11 cellular contexts compared by ENCODE assay signal in the genomic region with DNA sequence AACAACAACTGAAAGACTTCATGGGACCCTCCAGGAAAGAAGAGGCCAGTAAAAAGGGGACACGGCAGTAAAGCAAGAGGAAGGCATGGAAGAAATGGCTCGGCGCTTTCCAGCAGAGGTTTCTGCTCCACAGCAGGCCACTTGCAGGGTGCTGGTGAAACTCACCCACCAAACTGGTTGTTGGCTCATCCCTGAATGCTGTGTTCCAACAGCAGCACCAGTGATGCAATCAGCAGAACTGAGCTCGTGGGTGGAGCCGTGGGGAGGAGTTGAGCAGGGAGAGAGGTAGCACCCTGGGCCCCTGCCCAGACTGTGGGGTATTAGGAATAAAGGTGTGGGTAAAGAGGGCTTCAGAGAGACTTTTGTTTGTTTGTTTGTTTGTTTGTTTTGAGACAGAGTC.
DNase-seq lines count a peak whose midpoint lies in the region; ATAC-seq and TF ChIP-seq lines count a peak whose summit lies in the region.
"Had no signal": no experiment of that assay in that cellular context is flagged by ENCODE, and none has a peak within 500 bp of the region (broad histone marks: within the 10 kb centered on the region; RNA-seq: fewer than 3 reads in every experiment).

No MANE protein-coding gene starts in this region.

- CTCF ChIA-PET in HEK293 (lab: Yijun Ruan, JAX) (interaction anchor here (1.9 to 2.2 kb wide), 2 partner anchors 75 to 196 kb away, joined by 7 to 10 read pairs; no protein-coding TSS in a partner anchor), RWPE1 (lab: Yijun Ruan, JAX) (no interaction called here)

- TF ChIP-seq CTCF in HEK293 (tag by site-specific recombination; IDR thresholded peaks at IDR 0.05) (no peak), RWPE1 (conservative IDR thresholded peaks at IDR 0.05; ENCODE audit: low read depth) (no peak), stomach (IDR thresholded peaks at IDR 0.05) (no peak)

- H3K4me1 ChIP-seq in HEK293 (ENCODE audit: control insufficient read depth, insufficient read depth, low read length) (no peaks in the 10 kb centered on the region), stomach (peaks cover 0 to 10% (median 6%) of the 10 kb centered on the region in 4 donors)

- no peak for ATAC-seq in HG03280 (IDR thresholded peaks at IDR 0.05; ENCODE audit: unreplicated experiment)
- no peak for ATAC-seq in HG03354 (IDR thresholded peaks at IDR 0.05; ENCODE audit: poor library complexity, severe bottlenecking, unreplicated experiment)
- ATAC-seq: stimulated activated effector memory CD8-positive, alpha-beta T cell treated with anti-CD3 and anti-CD28 coated beads, Interleukin-12 subunit alpha, Interleukin-12 subunit beta, amount 100 ng/mL, for 72 hours had no signal

- H3K27ac ChIP-seq in HEK293 (ENCODE audit: extremely low read depth, low read depth, low read length) (no peak overlapping the region), RWPE1 (peak overlapping the region; percentile 44), stomach (no peak overlapping the region)
- H3K27ac ChIP-seq: cardiac muscle cell had no signal

- H3K36me3 ChIP-seq in HEK293 (ENCODE audit: control insufficient read depth in 2 of 2, insufficient read depth in 1 of 2, low read length in 2 of 2) (no peaks in the 10 kb centered on the region; a peak in 1 of 3 replicates), stomach (no peaks in the 10 kb centered on the region)
- H3K36me3 ChIP-seq: cardiac muscle cell had no signal

- TF ChIP-seq EP300 in stomach (IDR thresholded peaks at IDR 0.05), result no peak

- 66 to 76% (median 69%) methylated on average over 5 of the region's 5 CpGs for WGBS in stomach, 5 donors

- H3K4me3 ChIP-seq in HEK293 (ENCODE audit: low read depth, low read length) (no peak overlapping the region), stomach (no peak overlapping the region)
- H3K4me3 ChIP-seq: cardiac muscle cell had no signal

- no peak for TF ChIP-seq POLR2A in stomach (IDR thresholded peaks at IDR 0.05)

- no peaks in the 10 kb centered on the region for H3K27me3 ChIP-seq in stomach
- H3K27me3 ChIP-seq: cardiac muscle cell had no signal

- POLR2A ChIA-PET in HEK293 (lab: Yijun Ruan, JAX) (interaction anchor here (0.5 kb wide), 1 partner anchor 251 kb away, joined by 4 read pairs; no protein-coding TSS in a partner anchor), RWPE1 (lab: Yijun Ruan, JAX; ENCODE audit: low non-redundant PET) (interaction anchor here (0.6 kb wide), 1 partner anchor 82 kb away, joined by 3 read pairs; no protein-coding TSS in a partner anchor)

- H3K9me3 ChIP-seq in HEK293 (ENCODE audit: control insufficient read depth, insufficient read depth, low read depth, low read length), result no peaks in the 10 kb centered on the region
- H3K9me3 ChIP-seq in stomach, result no peaks in the 10 kb centered on the region

- DNase-seq in RWPE1 (ENCODE audit: low spot score), result peak; percentile 62
- DNase-seq in fibroblast of peridontal ligament (ENCODE audit: extremely low read depth), result peak; percentile 54
- peak; percentile 19 for DNase-seq in putamen (ENCODE audit: low spot score)
- DNase-seq in stomach, result no peak
- DNase-seq: activated T-cell treated with anti-CD3 and anti-CD28 coated beads, Interleukin-2, amount 50 U/mL, for 24 hours; hippocampal formation had no signal

- intact Hi-C loops in stomach (cut with DNase I; ENCODE audit: low total_unique reads), result no loop called here

TF ChIP-seq in HEK293, 187 proteins besides CTCF, POLR2A, EP300 and RAD21:
- no peak for TF ChIP-seq ZNF600 (tag by site-specific recombination; IDR thresholded peaks at IDR 0.05)
- no peak for TF ChIP-seq SALL2 (tag by site-specific recombination; IDR thresholded peaks at IDR 0.05; ENCODE audit: borderline replicate concordance)
- no peak for TF ChIP-seq ZNF239 (tag by site-specific recombination; IDR thresholded peaks at IDR 0.05)
- peak; percentile 76 for TF ChIP-seq EGR2 (tag by site-specific recombination; IDR thresholded peaks at IDR 0.05; ENCODE audit: low read depth)
- TF ChIP-seq ZBTB20 (tag by site-specific recombination; IDR thresholded peaks at IDR 0.05), result peak; percentile 79
- no peak for TF ChIP-seq YY2 (tag by site-specific recombination; IDR thresholded peaks at IDR 0.05)
- TF ChIP-seq SCRT2 (tag by site-specific recombination; IDR thresholded peaks at IDR 0.05), result no peak
- no peak for TF ChIP-seq ZNF394 (tag by site-specific recombination; IDR thresholded peaks at IDR 0.05; ENCODE audit: borderline replicate concordance)
- TF ChIP-seq ZNF274 (IDR thresholded peaks at IDR 0.05; ENCODE audit: low read length), result no peak
- TF ChIP-seq ZNF274 (tag by site-specific recombination; IDR thresholded peaks at IDR 0.05; ENCODE audit: borderline replicate concordance), result no peak
- no peak for TF ChIP-seq ZNF785 (tag by site-specific recombination; IDR thresholded peaks at IDR 0.05)
- TF ChIP-seq, protein P1, sequence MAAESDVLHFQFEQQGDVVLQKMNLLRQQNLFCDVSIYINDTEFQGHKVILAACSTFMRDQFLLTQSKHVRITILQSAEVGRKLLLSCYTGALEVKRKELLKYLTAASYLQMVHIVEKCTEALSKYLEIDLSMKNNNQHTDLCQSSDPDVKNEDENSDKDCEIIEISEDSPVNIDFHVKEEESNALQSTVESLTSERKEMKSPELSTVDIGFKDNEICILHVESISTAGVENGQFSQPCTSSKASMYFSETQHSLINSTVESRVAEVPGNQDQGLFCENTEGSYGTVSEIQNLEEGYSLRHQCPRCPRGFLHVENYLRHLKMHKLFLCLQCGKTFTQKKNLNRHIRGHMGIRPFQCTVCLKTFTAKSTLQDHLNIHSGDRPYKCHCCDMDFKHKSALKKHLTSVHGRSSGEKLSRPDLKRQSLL (tag by site-specific recombination; IDR thresholded peaks at IDR 0.05), result no peak
- TF ChIP-seq ZNF211 (tag by site-specific recombination; IDR thresholded peaks at IDR 0.05; ENCODE audit: low read depth), result no peak
- TF ChIP-seq ZNF292 (tag by site-specific recombination; IDR thresholded peaks at IDR 0.05; ENCODE audit: borderline replicate concordance, low read depth), result no peak
- TF ChIP-seq SCRT1 (tag by site-specific recombination; IDR thresholded peaks at IDR 0.05; ENCODE audit: borderline replicate concordance), result no peak
- TF ChIP-seq ZNF169 (tag by site-specific recombination; IDR thresholded peaks at IDR 0.05), result no peak
- TF ChIP-seq ZFHX2 (tag by site-specific recombination; conservative IDR thresholded peaks at IDR 0.05), result peak; percentile 86
- TF ChIP-seq, protein P2, sequence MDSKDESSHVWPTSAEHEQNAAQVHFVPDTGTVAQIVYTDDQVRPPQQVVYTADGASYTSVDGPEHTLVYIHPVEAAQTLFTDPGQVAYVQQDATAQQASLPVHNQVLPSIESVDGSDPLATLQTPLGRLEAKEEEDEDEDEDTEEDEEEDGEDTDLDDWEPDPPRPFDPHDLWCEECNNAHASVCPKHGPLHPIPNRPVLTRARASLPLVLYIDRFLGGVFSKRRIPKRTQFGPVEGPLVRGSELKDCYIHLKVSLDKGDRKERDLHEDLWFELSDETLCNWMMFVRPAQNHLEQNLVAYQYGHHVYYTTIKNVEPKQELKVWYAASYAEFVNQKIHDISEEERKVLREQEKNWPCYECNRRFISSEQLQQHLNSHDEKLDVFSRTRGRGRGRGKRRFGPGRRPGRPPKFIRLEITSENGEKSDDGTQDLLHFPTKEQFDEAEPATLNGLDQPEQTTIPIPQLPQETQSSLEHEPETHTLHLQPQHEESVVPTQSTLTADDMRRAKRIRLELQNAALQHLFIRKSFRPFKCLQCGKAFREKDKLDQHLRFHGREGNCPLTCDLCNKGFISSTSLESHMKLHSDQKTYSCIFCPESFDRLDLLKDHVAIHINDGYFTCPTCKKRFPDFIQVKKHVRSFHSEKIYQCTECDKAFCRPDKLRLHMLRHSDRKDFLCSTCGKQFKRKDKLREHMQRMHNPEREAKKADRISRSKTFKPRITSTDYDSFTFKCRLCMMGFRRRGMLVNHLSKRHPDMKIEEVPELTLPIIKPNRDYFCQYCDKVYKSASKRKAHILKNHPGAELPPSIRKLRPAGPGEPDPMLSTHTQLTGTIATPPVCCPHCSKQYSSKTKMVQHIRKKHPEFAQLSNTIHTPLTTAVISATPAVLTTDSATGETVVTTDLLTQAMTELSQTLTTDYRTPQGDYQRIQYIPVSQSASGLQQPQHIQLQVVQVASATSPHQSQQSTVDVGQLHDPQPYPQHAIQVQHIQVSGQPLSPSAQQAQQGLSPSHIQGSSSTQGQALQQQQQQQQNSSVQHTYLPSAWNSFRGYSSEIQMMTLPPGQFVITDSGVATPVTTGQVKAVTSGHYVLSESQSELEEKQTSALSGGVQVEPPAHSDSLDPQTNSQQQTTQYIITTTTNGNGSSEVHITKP (tag by site-specific recombination; IDR thresholded peaks at IDR 0.05), result peak; percentile 75
